In the genomic region with DNA sequence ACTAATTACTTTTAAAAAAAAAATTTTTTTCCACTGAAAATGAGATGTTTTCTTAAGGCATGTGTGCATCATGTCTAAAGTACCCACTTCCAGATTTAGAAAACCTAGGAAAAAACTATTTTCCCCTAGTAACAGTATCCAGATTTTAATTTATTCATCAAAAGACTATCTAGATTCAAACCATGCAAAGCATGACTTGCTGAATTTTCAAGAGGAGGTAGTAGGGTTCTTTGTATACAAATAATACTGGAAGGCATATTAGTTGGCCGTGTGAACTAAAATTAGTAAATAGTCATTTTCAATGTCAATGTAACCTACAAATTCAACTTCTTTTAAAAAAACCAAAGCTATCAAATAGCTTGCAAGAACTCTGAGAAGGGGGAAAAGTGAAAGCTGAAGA, we compare ENCODE assay signal across 32 cellular contexts.
"Had no signal": no experiment of that assay in that cellular context is flagged by ENCODE, and none has a peak within 500 bp of the region (broad histone marks: within the 10 kb centered on the region; RNA-seq: fewer than 3 reads in every experiment).

No MANE protein-coding gene starts in this region.

- FAIRE-seq: bronchial epithelial cell had no signal

- DNase-seq: activated CD4-positive, alpha-beta memory T cell treated with anti-CD3 and anti-CD28 coated beads, Interleukin-2, amount 10 ng/mL, durations not matched to agents 7 days and 5 days; activated CD4-positive, alpha-beta T cell treated with anti-CD3 and anti-CD28 coated beads for 1 hour; activated CD4-positive, alpha-beta T cell treated with anti-CD3 and anti-CD28 coated beads for 36 hours; activated CD4-positive, alpha-beta T cell treated with anti-CD3 and anti-CD28 coated beads for 48 hours; activated CD4-positive, alpha-beta T cell treated with anti-CD3 and anti-CD28 coated beads, Interleukin-2, amount 10 ng/mL, durations not matched to agents 7 days and 5 days; activated CD4-positive, alpha-beta T cell treated with anti-CD3 and anti-CD28 coated beads, Interleukin-2, amount 50 U/mL, for 48 hours; activated CD4-positive, CD25-positive, alpha-beta regulatory T cell; activated CD8-positive, alpha-beta memory T cell treated with anti-CD3 and anti-CD28 coated beads for 24 hours; activated CD8-positive, alpha-beta memory T cell treated with anti-CD3 and anti-CD28 coated beads, Interleukin-2, amount 10 ng/mL, durations not matched to agents 7 days and 5 days; activated CD8-positive, alpha-beta memory T cell treated with anti-CD3 and anti-CD28 coated beads, Interleukin-2, amount 50 U/mL, for 48 hours; activated CD8-positive, alpha-beta T cell treated with anti-CD3 and anti-CD28 coated beads, Interleukin-2, amount 10 ng/mL, durations not matched to agents 7 days and 5 days; activated effector memory CD4-positive, alpha-beta T cell treated with Interleukin-2 at 50 U/mL for 16 hours; activated gamma-delta T cell; activated naive CD4-positive, alpha-beta T cell treated with anti-CD3 and anti-CD28 coated beads, Interleukin-2, amount 10 ng/mL, durations not matched to agents 7 days and 5 days; activated naive CD4-positive, alpha-beta T cell treated with Interleukin-2 at 50 U/mL for 16 hours; activated naive CD8-positive, alpha-beta T cell treated with anti-CD3 and anti-CD28 coated beads, Interleukin-2, amount 10 ng/mL, durations not matched to agents 7 days and 5 days; activated naive CD8-positive, alpha-beta T cell treated with anti-CD3 and anti-CD28 coated beads, Interleukin-2, amount 50 U/mL, for 24 hours; activated T-cell treated with anti-CD3 and anti-CD28 coated beads, Interleukin-2, amount 50 U/mL, for 24 hours; activated T-cell treated with anti-CD3 and anti-CD28 coated beads, Interleukin-2, amount 50 U/mL, for 48 hours; amygdala; anterior cingulate cortex; caudate nucleus; cerebellar nuclear complex; T-helper 1 cell; T-helper 2 cell; T-helper 9 cell; WERI-Rb-1 had no signal

- H3K36me3 ChIP-seq: ascending aorta, cardiac muscle cell, WERI-Rb-1 had no signal

- H3K27ac ChIP-seq: ascending aorta, cardiac muscle cell, WERI-Rb-1 had no signal

- H3K27me3 ChIP-seq: ascending aorta, cardiac muscle cell had no signal

- ATAC-seq: activated CD4-positive, alpha-beta T cell treated with anti-CD3 and anti-CD28 coated beads for 36 hours; activated CD4-positive, CD25-positive, alpha-beta regulatory T cell treated with anti-CD3 and anti-CD28 coated beads, Interleukin-2, amount 50 U/mL, for 24 hours; activated CD8-positive, alpha-beta memory T cell treated with anti-CD3 and anti-CD28 coated beads, Interleukin-2, amount 10 ng/mL, durations not matched to agents 7 days and 5 days; activated CD8-positive, alpha-beta T cell treated with anti-CD3 and anti-CD28 coated beads, Interleukin-2, amount 10 ng/mL, durations not matched to agents 7 days and 5 days; activated naive CD8-positive, alpha-beta T cell treated with anti-CD3 and anti-CD28 coated beads, Interleukin-2, amount 50 U/mL, for 24 hours; WTC11 had no signal

- H3K9me3 ChIP-seq: ascending aorta had no signal

- H3K4me3 ChIP-seq: ascending aorta, cardiac muscle cell had no signal
